ENCODE assay signal across 7 cellular contexts in the genomic region with DNA sequence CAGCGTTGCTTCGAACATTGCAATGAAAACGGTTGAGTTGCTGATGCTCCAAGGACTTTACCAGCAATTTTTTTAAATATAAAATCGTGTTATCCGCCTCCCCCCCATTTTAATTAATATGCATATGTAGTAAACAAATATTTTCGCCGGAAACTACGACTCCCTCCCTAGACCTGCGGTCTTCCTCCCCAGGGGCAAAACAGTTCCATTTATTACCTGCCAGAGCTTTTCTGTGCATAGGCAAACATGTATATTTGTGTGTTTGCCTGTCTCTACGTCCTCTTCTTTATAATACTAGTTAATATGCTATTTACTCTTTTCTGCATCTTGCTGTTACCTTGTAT. TPM values are rescaled to one million over a fixed set of nuclear protein-coding genes. Genes with fewer than 3 reads are reported as not detected.
DNase-seq lines count a peak whose midpoint lies in the region; ATAC-seq, FAIRE-seq and TF ChIP-seq lines count a peak whose summit lies in the region.

No MANE protein-coding gene starts in this region.

- no peak for TF ChIP-seq CTCF in K562 (IDR thresholded peaks at IDR 0.05 in 2 of 3, conservative IDR thresholded peaks at IDR 0.05 in 1 of 3; ENCODE audit: insufficient read depth in 2 of 3, low read depth in 1 of 3, low read length in 3 of 3)

- TSS peak; percentile 87 for BruUV-seq in K562 (replicated peaks; lab: Mats Ljungman, UMichigan)

- H3K4me3 ChIP-seq in K562 (peak overlapping the region; percentile 90), muscle layer of duodenum (ENCODE audit: low read depth in 1 of 2, low read length in 2 of 2) (peak overlapping the region; percentile 79 to 93)

- H3K4me1 ChIP-seq in K562 (replicated peaks in 1 of 2; ENCODE audit: control insufficient read depth in 2 of 2, insufficient read depth in 2 of 2, low read length in 2 of 2) (peaks cover 3 to 20% of the 10 kb centered on the region in 2 experiments; a peak in 3 of 5 replicates), muscle layer of duodenum (ENCODE audit: control insufficient read depth in 1 of 2, insufficient read depth in 2 of 2, low read length in 2 of 2) (peaks cover 11 to 27% of the 10 kb centered on the region in 2 donors)

- TF ChIP-seq RAD21 in K562 (CRISPR knock-in tag; conservative IDR thresholded peaks at IDR 0.05 in 1 of 2, IDR thresholded peaks at IDR 0.05 in 1 of 2), result no peak

- H3K9me3 ChIP-seq in K562 (replicated peaks; ENCODE audit: control insufficient read depth, insufficient read depth, low read depth, low read length), result peaks cover 13% of the 10 kb centered on the region
- H3K9me3 ChIP-seq in muscle layer of duodenum (ENCODE audit: control insufficient read depth in 1 of 2, low read length in 2 of 2), result no peaks in the 10 kb centered on the region

- H3K9ac ChIP-seq in K562 (ENCODE audit: insufficient read depth in 1 of 2, low read depth in 2 of 2, low read length in 2 of 2), result peak overlapping the region; percentile 99; a peak in 3 of 4 replicates

- H3K79me2 ChIP-seq in K562 (ENCODE audit: control insufficient read depth, insufficient read depth, low read length), result peaks cover 46% of the 10 kb centered on the region

- POLR2A ChIA-PET in K562 (lab: Yijun Ruan, JAX), result interaction anchor here (0.6 to 2.2 kb wide), 20 partner anchors 10 to 242 kb away, joined by 3 to 24 read pairs (median 4); partner anchors contain the start of genes CCPG1, PIERCE2, PIGB and PIGBOS1

- no peak for FAIRE-seq in K562 (lab: Jason Lieb, UNC)

- intact Hi-C loops in K562 (cut with micrococcal nuclease), result loop anchor here (5.0 kb wide), 2 partner anchors 90 to 240 kb away; partner anchors contain the start of gene RAB27A

- H3K4me2 ChIP-seq in K562 (ENCODE audit: insufficient read depth, low read length), result peak overlapping the region; percentile 91

- H2AFZ ChIP-seq in K562 (ENCODE audit: low read depth, low read length), result peak overlapping the region; percentile 93

- H3K27ac ChIP-seq in K562 (ENCODE audit: extremely low read depth, low read depth, low read length) (peak overlapping the region; percentile 94), muscle layer of duodenum (ENCODE audit: low read length) (peak overlapping the region; percentile 90)

- H3K27me3 ChIP-seq in K562 (ENCODE audit: control insufficient read depth in 2 of 2, insufficient read depth in 2 of 2, low read length in 2 of 2) (no peaks in the 10 kb centered on the region), muscle layer of duodenum (ENCODE audit: low read depth, low read length) (no peaks in the 10 kb centered on the region)

- no peak for TF ChIP-seq EP300 in K562 (IDR thresholded peaks at IDR 0.05; ENCODE audit: low read length)

- CTCF ChIA-PET in K562 (lab: Yijun Ruan, JAX; ENCODE audit: low intra/inter-chr PET ratio), result interaction anchor here (0.7 to 2.1 kb wide), 3 partner anchors 21 to 179 kb away, joined by 4 to 6 read pairs (median 5); partner anchors contain the start of gene RAB27A

- in situ Hi-C loops in K562 (cut with MboI), result no loop called here

- DNase-seq in K562 (ENCODE audit: extremely low read depth in 1 of 4, low spot score in 3 of 4) (peak in 2 of 4 experiments; percentile 12 to 20), NCI-H2029 (lab: John Stamatoyannopoulos, UW) (no peak), inferior parietal cortex (ENCODE audit: extremely low spot score) (no peak)
- DNase-seq in effector CD4-positive, alpha-beta T cell, result no peak

- ATAC-seq in GM19395 (IDR thresholded peaks at IDR 0.05; ENCODE audit: unreplicated experiment) (peak; percentile 22), HG03095 (IDR thresholded peaks at IDR 0.05; ENCODE audit: unreplicated experiment) (peak; percentile 11), K562 (peak; percentile 11)

- peaks cover 28% of the 10 kb centered on the region; the same call in 1 of the 2 replicates for H4K20me1 ChIP-seq in K562 (replicated peaks; ENCODE audit: control insufficient read depth, insufficient read depth, low read length)

- H3K36me3 ChIP-seq in K562 (ENCODE audit: control insufficient read depth, insufficient read depth, low read length) (peaks cover 32% of the 10 kb centered on the region), muscle layer of duodenum (ENCODE audit: control insufficient read depth in 1 of 2, insufficient read depth in 2 of 2, low read length in 2 of 2) (peaks cover 0 to 7% of the 10 kb centered on the region in 2 donors)

- WGBS in K562 (ENCODE audit: insufficient coverage, low coverage, missing lambda C conversion rate), result 0% methylated on average over 10 of the region's 10 CpGs

- no peak for TF ChIP-seq POLR2A in K562 (conservative IDR thresholded peaks at IDR 0.05)

- H3K9me1 ChIP-seq in K562 (ENCODE audit: control insufficient read depth, insufficient read depth, low read length), result no peaks in the 10 kb centered on the region

TF ChIP-seq in K562, 482 proteins besides CTCF, POLR2A, EP300 and RAD21:
- no peak for TF ChIP-seq ARID3B (CRISPR knock-in tag; IDR thresholded peaks at IDR 0.05; ENCODE audit: borderline replicate concordance)
- TF ChIP-seq RBM39 (optimal IDR thresholded peaks at IDR 0.05; ENCODE audit: low read depth, low read length), result no peak
- 0 out of 2 replicates have a peak, but pooled peaks have one; percentile 11 for TF ChIP-seq ZKSCAN8 (CRISPR knock-in tag; IDR thresholded peaks at IDR 0.05)
- TF ChIP-seq ZNF316 (IDR thresholded peaks at IDR 0.05), result 0 out of 2 replicates have a peak, but pooled peaks have one; percentile 1
- TF ChIP-seq, protein P1, sequence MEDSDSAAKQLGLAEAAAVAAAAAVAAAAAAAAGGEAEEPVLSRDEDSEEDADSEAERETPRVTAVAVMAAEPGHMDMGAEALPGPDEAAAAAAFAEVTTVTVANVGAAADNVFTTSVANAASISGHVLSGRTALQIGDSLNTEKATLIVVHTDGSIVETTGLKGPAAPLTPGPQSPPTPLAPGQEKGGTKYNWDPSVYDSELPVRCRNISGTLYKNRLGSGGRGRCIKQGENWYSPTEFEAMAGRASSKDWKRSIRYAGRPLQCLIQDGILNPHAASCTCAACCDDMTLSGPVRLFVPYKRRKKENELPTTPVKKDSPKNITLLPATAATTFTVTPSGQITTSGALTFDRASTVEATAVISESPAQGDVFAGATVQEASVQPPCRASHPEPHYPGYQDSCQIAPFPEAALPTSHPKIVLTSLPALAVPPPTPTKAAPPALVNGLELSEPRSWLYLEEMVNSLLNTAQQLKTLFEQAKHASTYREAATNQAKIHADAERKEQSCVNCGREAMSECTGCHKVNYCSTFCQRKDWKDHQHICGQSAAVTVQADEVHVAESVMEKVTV (CRISPR knock-in tag; IDR thresholded peaks at IDR 0.05), result 0 out of 2 replicates have a peak, but pooled peaks have one; percentile 15
- TF ChIP-seq TRIM24 (IDR thresholded peaks at IDR 0.05), result no peak
- TF ChIP-seq NFRKB (IDR thresholded peaks at IDR 0.05; ENCODE audit: low read depth), result no peak
- TF ChIP-seq RFX5 (IDR thresholded peaks at IDR 0.05; ENCODE audit: low read depth, low read length), result no peak
- no peak for TF ChIP-seq ZNF561 (CRISPR knock-in tag; conservative IDR thresholded peaks at IDR 0.05)

RNA-seq across cellular contexts. Expression of gene RSL24D1, which starts 0.6 kb away (rescaled TPM):
- total RNA-seq in K562 (2011; cell fraction: chromatin; rRNA removed; ENCODE audit: low replicate concordance), result 26.5 and 73.3 TPM in 2 replicates
- total RNA-seq in K562 (2011; cell fraction: nucleolus; rRNA removed), result 25.2 and 27.1 TPM in 2 replicates
- total RNA-seq in K562 (2011; cell fraction: nucleoplasm; rRNA removed), result 54.3 and 90.4 TPM in 2 replicates
- total RNA-seq in K562 (2014; rRNA removed), result 121 and 134 TPM in 2 replicates
- total RNA-seq in K562 (2014; rRNA removed; fragmentation: Illumina TruSeq; extraction: Trizol), result 260 and 317 TPM in 2 replicates
- total RNA-seq in K562 (2015; rRNA removed; fragmentation: Illumina TruSeq; extraction: Trizol), result 121 and 133 TPM in 2 replicates
- 175 TPM in 2 replicates for total RNA-seq in K562 (2021)
- polyA plus RNA-seq in K562 (2011; rRNA removed), result 184 and 226 TPM in 2 replicates
- 16.4 and 66.5 TPM in 2 replicates for polyA plus RNA-seq in K562 (2011; cell fraction: cytosol; rRNA removed)
- 16.0 and 43.1 TPM in 2 replicates for polyA plus RNA-seq in K562 (2011; cell fraction: nucleus; rRNA removed)
- polyA plus RNA-seq in K562 (2012), result 148 and 281 TPM in 2 replicates
- polyA plus RNA-seq in K562 (2014; fragmentation: Illumina TruSeq; extraction: Trizol), result 158 and 163 TPM in 2 replicates
- 100 to 1,000 TPM; 272 to 324 TPM for polyA plus RNA-seq in K562 (2014; fragmentation: Nextera tagmentation; extraction: Ambion mirVana)
- 194 and 223 TPM in 2 replicates for polyA plus RNA-seq in K562 (2014; rRNA removed)
- polyA minus RNA-seq in K562 (2011; rRNA and poly(A)+ RNA removed), result 91.4 and 126 TPM in 2 replicates
- polyA minus RNA-seq in K562 (2011; cell fraction: cytosol; rRNA and poly(A)+ RNA removed), result 36.3 and 46.4 TPM in 2 replicates
- 39.9 and 87.9 TPM in 2 replicates for polyA minus RNA-seq in K562 (2011; cell fraction: nucleus; rRNA and poly(A)+ RNA removed)
